ENCODE assay signal across 8 cellular contexts in the genomic region with DNA sequence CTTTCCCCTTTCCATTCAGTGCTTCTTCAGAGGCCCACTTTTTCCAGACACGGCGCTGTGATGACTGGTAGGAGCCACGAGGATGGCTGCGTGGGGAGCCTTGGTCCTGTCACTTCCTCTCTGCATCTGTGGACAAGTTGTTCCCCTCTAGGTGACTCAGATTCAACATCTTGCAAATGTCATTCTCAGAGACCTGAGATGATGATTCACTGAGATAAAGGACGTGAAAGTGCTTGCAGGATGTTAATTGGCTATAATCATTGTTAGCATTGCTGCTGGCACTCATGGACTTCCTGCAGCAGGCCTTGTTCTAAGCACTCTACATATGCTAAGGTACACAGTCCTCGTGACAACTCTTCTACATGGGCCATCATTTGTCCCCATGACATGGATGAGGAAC.
A peak's percentile ranks its signal among the peaks of the same experiment; 100 is the strongest.
DNase-seq lines count a peak whose midpoint lies in the region; ATAC-seq and TF ChIP-seq lines count a peak whose summit lies in the region.

No MANE protein-coding gene starts in this region.

- H3K27me3 ChIP-seq in ovary, result no peaks in the 10 kb centered on the region

- whole genome bisulfite sequencing in ovary, 3 donors, result 93 to 95% (median 95%) methylated on average over 6 of the region's 6 CpGs

- no peaks in the 10 kb centered on the region for H3K9me3 Mint-ChIP-seq in activated naive CD8-positive, alpha-beta T cell (ENCODE audit: low read depth)
- H3K9me3 Mint-ChIP-seq in nephron progenitor cell, result no peaks in the 10 kb centered on the region

- TF ChIP-seq EP300 in ovary (IDR thresholded peaks at IDR 0.05), result no peak

- ATAC-seq in GM19324 (IDR thresholded peaks at IDR 0.05; ENCODE audit: low FRiP score, unreplicated experiment), result peak; percentile 51
- ATAC-seq in GM21367 (IDR thresholded peaks at IDR 0.05; ENCODE audit: unreplicated experiment), result no peak
- ATAC-seq in GM19455 (IDR thresholded peaks at IDR 0.05; ENCODE audit: unreplicated experiment), result no peak

- TF ChIP-seq POLR2A in ovary (IDR thresholded peaks at IDR 0.05), result no peak

- H3K4me3 Mint-ChIP-seq in activated naive CD8-positive, alpha-beta T cell, result peak overlapping the region; percentile 14
- no peak overlapping the region for H3K4me3 Mint-ChIP-seq in nephron progenitor cell

- no peak overlapping the region for H3K4me3 ChIP-seq in ovary

- peak overlapping the region; percentile 88 for H3K27ac Mint-ChIP-seq in activated naive CD8-positive, alpha-beta T cell
- no peak overlapping the region for H3K27ac Mint-ChIP-seq in nephron progenitor cell

- no peaks in the 10 kb centered on the region for H3K4me1 ChIP-seq in ovary (ENCODE audit: insufficient read depth)

- no peaks in the 10 kb centered on the region for H3K27me3 Mint-ChIP-seq in activated naive CD8-positive, alpha-beta T cell
- peaks cover 10% of the 10 kb centered on the region for H3K27me3 Mint-ChIP-seq in nephron progenitor cell (ENCODE audit: low read depth, poor library complexity)

- no peaks in the 10 kb centered on the region for H3K36me3 ChIP-seq in ovary

- intact Hi-C loops in ovary (cut with DNase I), result no loop called here

- no peaks in the 10 kb centered on the region for H3K36me3 Mint-ChIP-seq in activated naive CD8-positive, alpha-beta T cell
- H3K36me3 Mint-ChIP-seq in nephron progenitor cell (ENCODE audit: low read depth), result no peaks in the 10 kb centered on the region

- H3K4me1 Mint-ChIP-seq in activated naive CD8-positive, alpha-beta T cell (ENCODE audit: low read depth), result peaks cover 15% of the 10 kb centered on the region
- H3K4me1 Mint-ChIP-seq in nephron progenitor cell, result peaks cover 47% of the 10 kb centered on the region

- H3K9me3 ChIP-seq in ovary, result no peaks in the 10 kb centered on the region

- H3K27ac ChIP-seq in ovary, result no peak overlapping the region

- DNase-seq in MV-4-11 (lab: John Stamatoyannopoulos, UW), result peak; percentile 78
- DNase-seq in stimulated activated CD4-positive, alpha-beta T cell treated with anti-CD3 and anti-CD28 coated beads, Interleukin-4, amount 100 ng/mL, for 1 hour, result peak; percentile 57
- no peak for DNase-seq in ovary
- no peak for DNase-seq in nephron progenitor cell

- no peak for TF ChIP-seq CTCF in ovary (IDR thresholded peaks at IDR 0.05)
- no peak for TF ChIP-seq CTCF in nephron progenitor cell (IDR thresholded peaks at IDR 0.05)

Comparison
In these comparisons a context has a peak if more than half of its experiments do, and no peak if none do; other contexts are left out.
1. DNase-seq: peak in MV-4-11 (single experiment) and stimulated activated CD4-positive, alpha-beta T cell treated with anti-CD3 and anti-CD28 coated beads, Interleukin-4, amount 100 ng/mL, for 1 hour (single experiment); none in ovary (0 of 5) and nephron progenitor cell (single experiment).